In genomic region chr4:174763454-174764104, GRCh38 we compare ENCODE assay signal across 11 cellular contexts.
DNase-seq lines count a peak whose midpoint lies in the region; ATAC-seq lines count a peak whose summit lies in the region.
"Had no signal": no experiment of that assay in that cellular context is flagged by ENCODE, and none has a peak within 500 bp of the region (broad histone marks: within the 10 kb centered on the region; RNA-seq: fewer than 3 reads in every experiment).

No MANE protein-coding gene starts in this region.

- in situ Hi-C loops in G401 (cut with HindIII; ENCODE audit: low sequenced_read_pairs) = no loop called here

- ATAC-seq in GM21360 (IDR thresholded peaks at IDR 0.05; ENCODE audit: unreplicated experiment) = peak; percentile 75
- ATAC-seq in HG03103 (IDR thresholded peaks at IDR 0.05; ENCODE audit: low read depth, unreplicated experiment) = peak; percentile 57
- ATAC-seq: natural killer cell had no signal

- DNase-seq in ELR (ENCODE audit: low read depth) (peak; percentile 35), amniotic epithelial cell (ENCODE audit: low read depth) (peak; percentile 18), G401 (ENCODE audit: low spot score) (no peak), NCI-H187 (lab: John Stamatoyannopoulos, UW) (no peak)
- DNase-seq in stimulated activated CD4-positive, alpha-beta T cell treated with anti-CD3 and anti-CD28 coated beads, Interleukin-12 subunit alpha, Interleukin-12 subunit beta, amount 100 ng/mL, for 4 hours = no peak
- DNase-seq in activated CD4-positive, alpha-beta T cell treated with anti-CD3 and anti-CD28 coated beads, Interleukin-2, amount 50 U/mL, for 1 hour = no peak
- DNase-seq: activated CD4-positive, CD25-positive, alpha-beta regulatory T cell; activated gamma-delta T cell; natural killer cell had no signal

Comparison
In these comparisons a context has a peak if more than half of its experiments do, and no peak if none do; other contexts are left out.
1. DNase-seq: peak in ELR (single experiment) and amniotic epithelial cell (single experiment); none in G401 (single experiment), stimulated activated CD4-positive, alpha-beta T cell treated with anti-CD3 and anti-CD28 coated beads, Interleukin-12 subunit alpha, Interleukin-12 subunit beta, amount 100 ng/mL, for 4 hours (single experiment), activated CD4-positive, alpha-beta T cell treated with anti-CD3 and anti-CD28 coated beads, Interleukin-2, amount 50 U/mL, for 1 hour (single experiment) and NCI-H187 (0 of 2).